In genomic region chr20:51899674-51900073, GRCh38 we compare ENCODE assay signal across 1 cellular context.
A peak's percentile ranks its signal among the peaks of the same experiment; 100 is the strongest.
TF ChIP-seq lines count a peak whose summit lies in the region.

No MANE protein-coding gene starts in this region.

TF ChIP-seq in K562, 482 proteins besides CTCF, POLR2A, EP300 and RAD21 (continued from another document):
- TF ChIP-seq, protein P1, sequence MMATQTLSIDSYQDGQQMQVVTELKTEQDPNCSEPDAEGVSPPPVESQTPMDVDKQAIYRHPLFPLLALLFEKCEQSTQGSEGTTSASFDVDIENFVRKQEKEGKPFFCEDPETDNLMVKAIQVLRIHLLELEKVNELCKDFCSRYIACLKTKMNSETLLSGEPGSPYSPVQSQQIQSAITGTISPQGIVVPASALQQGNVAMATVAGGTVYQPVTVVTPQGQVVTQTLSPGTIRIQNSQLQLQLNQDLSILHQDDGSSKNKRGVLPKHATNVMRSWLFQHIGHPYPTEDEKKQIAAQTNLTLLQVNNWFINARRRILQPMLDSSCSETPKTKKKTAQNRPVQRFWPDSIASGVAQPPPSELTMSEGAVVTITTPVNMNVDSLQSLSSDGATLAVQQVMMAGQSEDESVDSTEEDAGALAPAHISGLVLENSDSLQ (IDR thresholded peaks at IDR 0.05), result peak; percentile 90
